Comparison of ENCODE assay signal across 8 cellular contexts in the genomic region with DNA sequence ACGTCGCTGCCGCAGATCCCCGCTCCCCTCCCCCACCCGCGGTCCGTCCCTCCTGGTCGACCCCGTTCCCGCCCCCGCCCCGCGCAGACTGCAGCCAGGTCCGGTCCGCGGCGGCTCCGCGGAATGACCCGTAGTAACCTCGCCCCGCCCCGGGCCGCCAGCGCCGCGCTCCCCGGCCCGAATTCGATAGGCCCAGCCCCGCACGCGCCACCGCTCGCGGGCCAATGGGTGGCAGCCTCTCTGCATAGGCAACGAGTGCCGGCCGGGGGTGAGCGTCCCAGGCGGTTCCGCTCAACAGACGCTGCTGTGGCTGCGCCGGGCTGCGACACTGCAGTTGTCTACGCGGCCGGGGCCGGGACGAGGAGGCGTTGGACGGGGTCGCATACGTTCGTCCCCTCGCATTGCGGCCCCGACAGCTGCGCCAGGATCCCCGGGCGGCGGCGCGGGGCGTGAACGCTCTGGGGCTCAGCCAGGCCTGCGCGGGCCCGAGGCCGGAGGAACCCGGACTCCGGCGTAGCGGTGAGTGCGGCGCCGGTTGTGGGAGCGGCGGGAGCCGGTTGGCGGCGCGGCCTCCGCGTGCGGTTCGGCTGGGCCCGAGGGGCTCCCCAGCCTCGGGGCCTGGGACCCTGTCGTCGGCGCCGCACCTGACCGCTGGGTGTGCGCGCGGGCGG. TPM values are rescaled to one million over a fixed set of nuclear protein-coding genes. Genes with fewer than 3 reads are reported as not detected.
DNase-seq lines count a peak whose midpoint lies in the region; ATAC-seq and TF ChIP-seq lines count a peak whose summit lies in the region.

A gene (plus strand): TSS at position 297 of the 671 bp plus-strand sequence. CDS start 47,737 bp downstream, outside the sequence.

- H3K14ac ChIP-seq in mesenchymal stem cell (ENCODE audit: low read length in 2 of 2) = peak within 1 kb of the TSS; percentile 91 to 100

- H3K18ac ChIP-seq in mesenchymal stem cell (ENCODE audit: low read depth in 1 of 2, low read length in 2 of 2) = peak within 1 kb of the TSS; percentile 95 to 99

- H2BK15ac ChIP-seq in mesenchymal stem cell (ENCODE audit: low read depth, poor library complexity, severe bottlenecking) = peak within 1 kb of the TSS; percentile 99

- H3K4ac ChIP-seq in mesenchymal stem cell (ENCODE audit: low read depth in 1 of 2, low read length in 2 of 2) = peak within 1 kb of the TSS; percentile 92 to 100

- H3K79me1 ChIP-seq in mesenchymal stem cell (replicated peaks; ENCODE audit: low read length, poor library complexity, severe bottlenecking) = no peaks in the 10 kb centered on the region

- H3K27ac Mint-ChIP-seq in effector memory CD8-positive, alpha-beta T cell = peak within 1 kb of the TSS; percentile 42 to 92

- peak within 1 kb of the TSS; percentile 94 for H4K8ac ChIP-seq in mesenchymal stem cell (ENCODE audit: low read length)

- peak within 1 kb of the TSS; percentile 37 to 100 for H3K23ac ChIP-seq in mesenchymal stem cell (ENCODE audit: low read length in 2 of 2)

- H3K27me3 Mint-ChIP-seq in effector memory CD8-positive, alpha-beta T cell = peaks cover 0 to 4% of the 10 kb centered on the region in 2 donors

- peaks cover 3% of the 10 kb centered on the region for H3K36me3 Mint-ChIP-seq in effector memory CD8-positive, alpha-beta T cell (ENCODE audit: insufficient read depth)

- no peaks in the 10 kb centered on the region for H3K9me3 ChIP-seq in mesenchymal stem cell (ENCODE audit: control insufficient read depth, low read length)

- peak within 1 kb of the TSS; percentile 67 for H3K27ac ChIP-seq in mesenchymal stem cell (ENCODE audit: low read length, poor library complexity, severe bottlenecking)

- H3K4me1 ChIP-seq in mesenchymal stem cell (ENCODE audit: control insufficient read depth, insufficient read depth, low read depth, low read length) = peaks cover 7% of the 10 kb centered on the region

- peak; percentile 95 for ATAC-seq in effector memory CD8-positive, alpha-beta T cell (replicated peaks)

- WGBS in mesenchymal stem cell = 1% methylated on average over 65 of the region's 99 CpGs

- H3K4me3 Mint-ChIP-seq in effector memory CD8-positive, alpha-beta T cell = no peak within 1 kb of the TSS

- H2AFZ ChIP-seq in mesenchymal stem cell (ENCODE audit: low read depth, low read length) = peak within 1 kb of the TSS; percentile 4

- H3K36me3 ChIP-seq in mesenchymal stem cell (ENCODE audit: control insufficient read depth in 1 of 2, insufficient read depth in 2 of 2, low read depth in 1 of 2, low read length in 2 of 2) = no peaks in the 10 kb centered on the region

- peak within 1 kb of the TSS; percentile 96 for H4K91ac ChIP-seq in mesenchymal stem cell (ENCODE audit: low read length)

- H3K9ac ChIP-seq in mesenchymal stem cell (ENCODE audit: low read length) = peak within 1 kb of the TSS; percentile 94

- H3K4me1 Mint-ChIP-seq in effector memory CD8-positive, alpha-beta T cell (ENCODE audit: low read depth in 2 of 2) = peaks cover 6 to 8% of the 10 kb centered on the region in 2 donors

- peak within 1 kb of the TSS; percentile 85 for H2BK5ac ChIP-seq in mesenchymal stem cell (ENCODE audit: low read depth, low read length, poor library complexity, severe bottlenecking)

- no peaks in the 10 kb centered on the region for H3K27me3 ChIP-seq in mesenchymal stem cell (ENCODE audit: control insufficient read depth in 1 of 2, insufficient read depth in 1 of 2, low read length in 2 of 2)

- peak; percentile 97 for DNase-seq in COLO668 (lab: John Stamatoyannopoulos, UW; ENCODE audit: unreplicated experiment)
- DNase-seq in GM20000 (ENCODE audit: low spot score) = peak; percentile 98
- DNase-seq in HT1080 (ENCODE audit: low read depth) = peak; percentile 95
- DNase-seq in NOMO-1 treated with dmso at 0.1 percent for 144 hours (lab: John Stamatoyannopoulos, UW; ENCODE audit: unreplicated experiment) = peak; percentile 90
- DNase-seq in activated CD8-positive, alpha-beta memory T cell treated with anti-CD3 and anti-CD28 coated beads for 48 hours (ENCODE audit: low read depth in 2 of 3, low spot score in 2 of 3) = peak; percentile 81 to 89 (median 82)
- DNase-seq in effector memory CD8-positive, alpha-beta T cell = peak; percentile 90 to 91 (median 91)
- peak; percentile 96 for DNase-seq in mesenchymal stem cell
- DNase-seq in stimulated activated CD8-positive, alpha-beta memory T cell treated with anti-CD3 and anti-CD28 coated beads, Interleukin-12 subunit alpha, Interleukin-12 subunit beta, amount 100 ng/mL, for 24 hours (ENCODE audit: extremely low read depth) = peak; percentile 81

- peak within 1 kb of the TSS; percentile 71 to 95 for H2BK12ac ChIP-seq in mesenchymal stem cell (ENCODE audit: low read length in 2 of 2)

- TF ChIP-seq CTCF in GM20000 (IDR thresholded peaks at IDR 0.05; ENCODE audit: extremely low read depth, missing control alignments) = no peak

- H2AK5ac ChIP-seq in mesenchymal stem cell (ENCODE audit: low read length, severe bottlenecking) = peak within 1 kb of the TSS; percentile 56

- peak within 1 kb of the TSS; percentile 96 for H3K4me2 ChIP-seq in mesenchymal stem cell (ENCODE audit: low read length, poor library complexity, severe bottlenecking)

- H3K4me3 ChIP-seq in mesenchymal stem cell (ENCODE audit: insufficient read depth in 1 of 2, low read depth in 1 of 2, low read length in 2 of 2) = peak within 1 kb of the TSS; percentile 92 to 96

- H3K9me3 Mint-ChIP-seq in effector memory CD8-positive, alpha-beta T cell = no peaks in the 10 kb centered on the region

- peak within 1 kb of the TSS; percentile 95 for H2BK120ac ChIP-seq in mesenchymal stem cell (ENCODE audit: low read depth, low read length)

RNA-seq across cellular contexts. Expression of the gene that starts here (rescaled TPM):
- total RNA-seq in HT1080 (2014; rRNA removed; shearing (Covaris generic)) = 119 and 138 TPM in 2 replicates
- 60.1 and 86.8 TPM in 2 replicates for polyA plus RNA-seq in HT1080 (2015; cell fraction: cytosol; rRNA removed)
- polyA plus RNA-seq in HT1080 (2015; cell fraction: nucleus; rRNA removed) = 165 and 175 TPM in 2 replicates
- 148 TPM for polyA plus RNA-seq in mesenchymal stem cell (2013, experiment 1 of 2)
- polyA plus RNA-seq in mesenchymal stem cell (2013, experiment 2 of 2) = 157 TPM

Comparison
In these comparisons a context has a peak if more than half of its experiments do, and no peak if none do; other contexts are left out.
1. Peak in every context shown above with its lines: DNase-seq, ATAC-seq, H3K4me3 ChIP-seq and H3K27ac ChIP-seq.